Comparison of ENCODE assay signal across 19 cellular contexts in genomic region chr6:37838209-37838921, GRCh38. TPM values are rescaled to one million over a fixed set of nuclear protein-coding genes. Genes with fewer than 3 reads are reported as not detected.
DNase-seq lines count a peak whose midpoint lies in the region; ATAC-seq and TF ChIP-seq lines count a peak whose summit lies in the region.
"Had no signal": no experiment of that assay in that cellular context is flagged by ENCODE, and none has a peak within 500 bp of the region (broad histone marks: within the 10 kb centered on the region; RNA-seq: fewer than 3 reads in every experiment).

No MANE protein-coding gene starts in this region.

- H3K79me2 ChIP-seq in mammary epithelial cell (ENCODE audit: insufficient read depth, low read length), result peaks cover 97% of the 10 kb centered on the region

- intact Hi-C loops in mammary epithelial cell (cut with micrococcal nuclease), result no loop called here

- H3K36me3 ChIP-seq in mammary epithelial cell (ENCODE audit: insufficient read depth, low read length), result peaks cover 3% of the 10 kb centered on the region
- H3K36me3 ChIP-seq in neutrophil, result no peaks in the 10 kb centered on the region

- DNase-seq in NOMO-1 treated with DMSO at 0.1 percent for 48 hours (lab: John Stamatoyannopoulos, UW; ENCODE audit: unreplicated experiment), result peak; percentile 55
- DNase-seq in NOMO-1 treated with dmso at 0.1 percent for 144 hours (lab: John Stamatoyannopoulos, UW; ENCODE audit: unreplicated experiment), result no peak
- peak; percentile 40 for DNase-seq in LHCN-M2 (ENCODE audit: low read depth)
- DNase-seq in mammary epithelial cell, result peak; percentile 10
- no peak for DNase-seq in NCI-H187 treated with DMSO at 0.1 percent for 48 hours (lab: John Stamatoyannopoulos, UW)
- DNase-seq in SW480 (ENCODE audit: low spot score), result no peak
- DNase-seq: anterior cingulate cortex; CD4-positive, alpha-beta T cell; cortex of kidney; DMS79 treated with DMSO at 0.1 percent for 48 hours; H7; heart right ventricle; midbrain; right cardiac atrium had no signal

- no peak overlapping the region for H3K4me3 ChIP-seq in mammary epithelial cell (replicated peaks in 1 of 3; ENCODE audit: insufficient read depth in 1 of 3, low read depth in 2 of 3, low read length in 3 of 3)
- H3K4me3 ChIP-seq in neutrophil (ENCODE audit: low read depth in 1 of 2, low read length in 1 of 2), result no peak overlapping the region
- H3K4me3 ChIP-seq: heart right ventricle, SK-N-MC had no signal

- H3K27ac ChIP-seq in mammary epithelial cell (ENCODE audit: insufficient read depth, low read depth, low read length), result no peak overlapping the region
- peak overlapping the region; percentile 43 for H3K27ac ChIP-seq in neutrophil
- H3K27ac ChIP-seq: 22Rv1, epithelial cell of prostate, heart right ventricle, SK-N-MC had no signal

- H3K4me2 ChIP-seq in mammary epithelial cell (ENCODE audit: insufficient read depth, low read depth, low read length), result no peak overlapping the region

- no peak overlapping the region for H3K9ac ChIP-seq in mammary epithelial cell (ENCODE audit: insufficient read depth, low read length)

- H3K9me3 ChIP-seq in mammary epithelial cell (replicated peaks; ENCODE audit: insufficient read depth, low read length) (no peaks in the 10 kb centered on the region), neutrophil (no peaks in the 10 kb centered on the region)

- H2AFZ ChIP-seq in mammary epithelial cell (ENCODE audit: low read depth, low read length), result no peak overlapping the region

- TF ChIP-seq CTCF in mammary epithelial cell (conservative IDR thresholded peaks at IDR 0.05 in 1 of 2, IDR thresholded peaks at IDR 0.05 in 1 of 2; ENCODE audit: extremely low read depth in 1 of 2, insufficient read depth in 1 of 2, low read depth in 1 of 2, low read length in 2 of 2) (no peak), neutrophil (IDR thresholded peaks at IDR 0.05) (no peak)

- 89% methylated on average over 3 of the region's 3 CpGs for WGBS in mammary epithelial cell (ENCODE audit: low coverage, missing lambda C conversion rate)

- BruUV-seq in mammary epithelial cell (replicated peaks; lab: Mats Ljungman, UMichigan), result no TSS peak

- in situ Hi-C loops in mammary epithelial cell (cut with MboI; ENCODE audit: low sequenced_read_pairs in 2 of 2), result no loop called here

- no peak for ATAC-seq in HG02884 (IDR thresholded peaks at IDR 0.05; ENCODE audit: unreplicated experiment)
- ATAC-seq: right cardiac atrium had no signal

- dilution Hi-C loops in mammary epithelial cell (cut with HindIII; ENCODE audit: low sequenced_read_pairs), result no loop called here

- H3K27me3 ChIP-seq in mammary epithelial cell (ENCODE audit: insufficient read depth, low read length) (no peaks in the 10 kb centered on the region), neutrophil (no peaks in the 10 kb centered on the region)
- H3K27me3 ChIP-seq: heart right ventricle had no signal

- CTCF ChIA-PET in mammary epithelial cell (lab: Charles Lee; ENCODE audit: low non-redundant PET), result interaction anchor here (0.6 kb wide), 1 partner anchor 415 kb away, joined by 4 read pairs; no protein-coding TSS in a partner anchor

- peaks cover 3% of the 10 kb centered on the region for H4K20me1 ChIP-seq in mammary epithelial cell (ENCODE audit: insufficient read depth, low read length)

- H3K4me1 ChIP-seq in mammary epithelial cell (ENCODE audit: insufficient read depth, low read length) (no peaks in the 10 kb centered on the region), neutrophil (ENCODE audit: control insufficient read depth in 1 of 2, insufficient read depth in 1 of 2, low read depth in 1 of 2, low read length in 1 of 2) (peaks cover 46 to 73% of the 10 kb centered on the region in 2 experiments)

RNA-seq across cellular contexts. Expression of gene ZFAND3, which starts 18.8 kb away (rescaled TPM):
- total RNA-seq in LHCN-M2 (2014; rRNA removed) (14.7 and 19.9 TPM in 2 replicates), mammary epithelial cell (10 to 100 TPM; 34.8 to 79.5 TPM)
- 78.8 TPM for polyA plus RNA-seq in LHCN-M2 (2012)
- 9.4 TPM for polyA plus RNA-seq in mammary epithelial cell
- polyA minus RNA-seq in mammary epithelial cell, result 36.1 TPM

Comparison
In these comparisons a context has a peak if more than half of its experiments do, and no peak if none do; other contexts are left out.
1. DNase-seq: peak in NOMO-1 treated with DMSO at 0.1 percent for 48 hours (single experiment), LHCN-M2 (single experiment) and mammary epithelial cell (single experiment); none in NOMO-1 treated with dmso at 0.1 percent for 144 hours (single experiment), NCI-H187 treated with DMSO at 0.1 percent for 48 hours (single experiment) and SW480 (single experiment).